In genomic region chr11:119643212-119643877, GRCh38 we compare ENCODE assay signal across 21 cellular contexts.
"Had no signal": no experiment of that assay in that cellular context is flagged by ENCODE, and none has a peak within 500 bp of the region (broad histone marks: within the 10 kb centered on the region; RNA-seq: fewer than 3 reads in every experiment).

No MANE protein-coding gene starts in this region.

- H3K4me3 Mint-ChIP-seq: dendritic cell treated with granulocyte-macrophage colony-stimulating factor and Interleukin-4, amounts not matched to agents 40 ng/mL and 50 ng/mL, for 4 days; effector memory CD8-positive, alpha-beta T cell; naive thymus-derived CD4-positive, alpha-beta T cell; neural crest cell; type B pancreatic cell had no signal

- H3K4me1 Mint-ChIP-seq: naive thymus-derived CD4-positive, alpha-beta T cell had no signal

- DNase-seq: effector memory CD8-positive, alpha-beta T cell; gastrocnemius medialis; heart right ventricle; hypothalamus; kidney glomerular epithelial cell; naive thymus-derived CD4-positive, alpha-beta T cell; nucleus accumbens; pancreas; right cardiac atrium; small intestine; stimulated activated CD4-positive, alpha-beta T cell treated with anti-CD3 and anti-CD28 coated beads, Interleukin-12 subunit alpha, Interleukin-12 subunit beta, amount 100 ng/mL, for 4 hours; stimulated activated CD4-positive, alpha-beta T cell treated with anti-CD3 and anti-CD28 coated beads, Interleukin-2, amount 100 ng/mL, for 48 hours; stimulated activated naive CD4-positive, alpha-beta T cell treated with Interleukin-2 at 50 U/mL for 16 hours; thyroid gland had no signal

- H3K36me3 ChIP-seq: esophagus muscularis mucosa, gastrocnemius medialis, heart right ventricle, pancreas, suprapubic skin, thyroid gland had no signal

- H3K4me1 ChIP-seq: esophagus muscularis mucosa, gastrocnemius medialis, heart right ventricle, pancreas, suprapubic skin, thyroid gland had no signal

- H3K27me3 ChIP-seq: gastrocnemius medialis, pancreas, suprapubic skin, thyroid gland had no signal

- H3K36me3 Mint-ChIP-seq: naive thymus-derived CD4-positive, alpha-beta T cell; type B pancreatic cell had no signal

- H3K4me3 ChIP-seq: esophagus muscularis mucosa, gastrocnemius medialis, heart right ventricle, pancreas, suprapubic skin, thyroid gland had no signal

- H3K27ac ChIP-seq: epithelial cell of prostate, esophagus muscularis mucosa, gastrocnemius medialis, heart right ventricle, pancreas, suprapubic skin, thyroid gland had no signal

- H3K9me3 Mint-ChIP-seq: dendritic cell treated with granulocyte-macrophage colony-stimulating factor and Interleukin-4, amounts not matched to agents 40 ng/mL and 50 ng/mL, for 4 days; effector memory CD8-positive, alpha-beta T cell; neural crest cell; type B pancreatic cell had no signal

- ATAC-seq: effector memory CD8-positive, alpha-beta T cell; gastrocnemius medialis; naive thymus-derived CD4-positive, alpha-beta T cell; pancreas; right cardiac atrium had no signal

- H3K27ac Mint-ChIP-seq: dendritic cell treated with granulocyte-macrophage colony-stimulating factor and Interleukin-4, amounts not matched to agents 40 ng/mL and 50 ng/mL, for 4 days; effector memory CD8-positive, alpha-beta T cell; naive thymus-derived CD4-positive, alpha-beta T cell; progenitor cell of endocrine pancreas; type B pancreatic cell had no signal

- H3K9me3 ChIP-seq: esophagus muscularis mucosa, gastrocnemius medialis, heart right ventricle, pancreas, suprapubic skin, thyroid gland had no signal
